In genomic region chrX:104435249-104435648, GRCh38 we compare ENCODE assay signal across 16 cellular contexts.
DNase-seq lines count a peak whose midpoint lies in the region; TF ChIP-seq lines count a peak whose summit lies in the region.
"Had no signal": no experiment of that assay in that cellular context is flagged by ENCODE, and none has a peak within 500 bp of the region (broad histone marks: within the 10 kb centered on the region; RNA-seq: fewer than 3 reads in every experiment).

No MANE protein-coding gene starts in this region.

- no peak for TF ChIP-seq POLR2A in prostate gland (IDR thresholded peaks at IDR 0.05)

- 37% methylated on average over 7 of the region's 7 CpGs for WGBS in prostate gland

- H3K36me3 ChIP-seq in prostate gland = no peaks in the 10 kb centered on the region

- H3K9me3 ChIP-seq in prostate gland = no peaks in the 10 kb centered on the region
- H3K9me3 ChIP-seq: Caco-2 had no signal

- no peak overlapping the region for H3K27ac ChIP-seq in prostate gland
- H3K27ac ChIP-seq: GM23248 had no signal

- no peak for TF ChIP-seq CTCF in prostate gland (IDR thresholded peaks at IDR 0.05)

- no peaks in the 10 kb centered on the region for H3K27me3 ChIP-seq in prostate gland (replicated peaks; ENCODE audit: insufficient read depth)

- peak; percentile 53 for DNase-seq in NCI-H748 (lab: John Stamatoyannopoulos, UW; ENCODE audit: unreplicated experiment)
- no peak for DNase-seq in NCI-H748 treated with DMSO at 0.1 percent for 48 hours (lab: John Stamatoyannopoulos, UW)
- peak; percentile 77 for DNase-seq in DMS53 treated with DMSO at 0.1 percent for 48 hours (lab: John Stamatoyannopoulos, UW; ENCODE audit: unreplicated experiment)
- peak; percentile 20 for DNase-seq in NCI-H510A (lab: John Stamatoyannopoulos, UW)
- peak; percentile 8 for DNase-seq in prostate gland (ENCODE audit: low spot score)
- no peak for DNase-seq in posterior cingulate gyrus
- no peak for DNase-seq in HEK293T (ENCODE audit: extremely low spot score)
- DNase-seq: Caco-2; DND-41; GM23248; NCI-H187; NK-92 treated with Interleukin-12 subunit alpha and Interleukin-12 subunit beta, amount 100 ng/mL, for 24 hours; SIG-M5; T-helper 17 cell had no signal

- no peak overlapping the region for H3K4me3 ChIP-seq in prostate gland
- H3K4me3 ChIP-seq: GM12878, GM23248, K562 had no signal

- POLR2A ChIA-PET in HEK293T (lab: Yijun Ruan, JAX) = no interaction called here

- intact Hi-C loops in prostate gland (cut with DNase I) (no loop called here), posterior cingulate gyrus (cut with DNase I) (no loop called here)

- CTCF ChIA-PET in HEK293T (lab: Yijun Ruan, JAX) = no interaction called here

- no peaks in the 10 kb centered on the region for H3K4me1 ChIP-seq in prostate gland (replicated peaks)
- H3K4me1 ChIP-seq: Caco-2 had no signal

TF ChIP-seq in HEK293T, 16 proteins besides CTCF, POLR2A, EP300 and RAD21:
- TF ChIP-seq HDGF (IDR thresholded peaks at IDR 0.05; ENCODE audit: borderline replicate concordance) (no peak), FOXA1 (IDR thresholded peaks at IDR 0.05) (no peak), SP1 (IDR thresholded peaks at IDR 0.05) (no peak), L3MBTL2 (conservative IDR thresholded peaks at IDR 0.05) (no peak), SUZ12 (IDR thresholded peaks at IDR 0.05) (no peak), TARDBP (IDR thresholded peaks at IDR 0.05) (no peak), BHLHE40 (IDR thresholded peaks at IDR 0.05; ENCODE audit: borderline replicate concordance) (no peak), ZNF384 (IDR thresholded peaks at IDR 0.05) (no peak), FOXK2 (IDR thresholded peaks at IDR 0.05) (no peak), FOXM1 (IDR thresholded peaks at IDR 0.05; ENCODE audit: borderline replicate concordance) (no peak)
TF ChIP-seq in HEK293T: peak in this region for 0.

Comparison
In these comparisons a context has a peak if more than half of its experiments do, and no peak if none do; other contexts are left out.
1. DNase-seq: peak in NCI-H748 (single experiment), DMS53 treated with DMSO at 0.1 percent for 48 hours (single experiment), NCI-H510A (single experiment) and prostate gland (single experiment); none in NCI-H748 treated with DMSO at 0.1 percent for 48 hours (single experiment), posterior cingulate gyrus (0 of 10) and HEK293T (single experiment).